1 cellular context compared by ENCODE assay signal in the genomic region with DNA sequence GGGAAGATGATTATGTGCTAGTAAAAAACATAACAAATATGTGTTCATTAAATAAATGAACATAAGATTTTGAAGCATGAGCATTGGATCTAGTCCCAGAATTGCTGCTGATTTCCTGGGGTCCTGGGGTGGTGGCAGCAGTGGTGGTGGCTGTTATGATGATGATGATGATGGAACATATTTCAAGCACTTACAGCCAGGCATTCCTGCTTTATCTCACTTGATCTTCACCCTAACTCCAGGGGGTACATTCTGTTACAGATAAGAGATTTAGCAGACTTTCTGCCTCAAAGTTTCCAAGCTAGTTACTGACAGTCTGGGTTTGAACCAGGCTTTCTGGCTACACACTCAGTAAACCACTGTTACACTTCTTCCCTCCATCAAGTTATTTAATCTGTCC.
TF ChIP-seq lines count a peak whose summit lies in the region.

No MANE protein-coding gene starts in this region.

TF ChIP-seq in liver, 16 proteins besides CTCF, POLR2A, EP300 and RAD21 (continued from another document):
- TF ChIP-seq REST (IDR thresholded peaks at IDR 0.05) (no peak), HNF4G (IDR thresholded peaks at IDR 0.05) (no peak), JUND (IDR thresholded peaks at IDR 0.05) (no peak), EGR1 (IDR thresholded peaks at IDR 0.05; ENCODE audit: low read depth in 2 of 2) (no peak), NR2F2 (IDR thresholded peaks at IDR 0.05) (no peak), FOXA2 (IDR thresholded peaks at IDR 0.05) (no peak)
- TF ChIP-seq, protein P1, sequence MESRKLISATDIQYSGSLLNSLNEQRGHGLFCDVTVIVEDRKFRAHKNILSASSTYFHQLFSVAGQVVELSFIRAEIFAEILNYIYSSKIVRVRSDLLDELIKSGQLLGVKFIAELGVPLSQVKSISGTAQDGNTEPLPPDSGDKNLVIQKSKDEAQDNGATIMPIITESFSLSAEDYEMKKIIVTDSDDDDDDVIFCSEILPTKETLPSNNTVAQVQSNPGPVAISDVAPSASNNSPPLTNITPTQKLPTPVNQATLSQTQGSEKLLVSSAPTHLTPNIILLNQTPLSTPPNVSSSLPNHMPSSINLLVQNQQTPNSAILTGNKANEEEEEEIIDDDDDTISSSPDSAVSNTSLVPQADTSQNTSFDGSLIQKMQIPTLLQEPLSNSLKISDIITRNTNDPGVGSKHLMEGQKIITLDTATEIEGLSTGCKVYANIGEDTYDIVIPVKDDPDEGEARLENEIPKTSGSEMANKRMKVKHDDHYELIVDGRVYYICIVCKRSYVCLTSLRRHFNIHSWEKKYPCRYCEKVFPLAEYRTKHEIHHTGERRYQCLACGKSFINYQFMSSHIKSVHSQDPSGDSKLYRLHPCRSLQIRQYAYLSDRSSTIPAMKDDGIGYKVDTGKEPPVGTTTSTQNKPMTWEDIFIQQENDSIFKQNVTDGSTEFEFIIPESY (IDR thresholded peaks at IDR 0.05) = no peak
